8 cellular contexts compared by ENCODE assay signal in the genomic region with DNA sequence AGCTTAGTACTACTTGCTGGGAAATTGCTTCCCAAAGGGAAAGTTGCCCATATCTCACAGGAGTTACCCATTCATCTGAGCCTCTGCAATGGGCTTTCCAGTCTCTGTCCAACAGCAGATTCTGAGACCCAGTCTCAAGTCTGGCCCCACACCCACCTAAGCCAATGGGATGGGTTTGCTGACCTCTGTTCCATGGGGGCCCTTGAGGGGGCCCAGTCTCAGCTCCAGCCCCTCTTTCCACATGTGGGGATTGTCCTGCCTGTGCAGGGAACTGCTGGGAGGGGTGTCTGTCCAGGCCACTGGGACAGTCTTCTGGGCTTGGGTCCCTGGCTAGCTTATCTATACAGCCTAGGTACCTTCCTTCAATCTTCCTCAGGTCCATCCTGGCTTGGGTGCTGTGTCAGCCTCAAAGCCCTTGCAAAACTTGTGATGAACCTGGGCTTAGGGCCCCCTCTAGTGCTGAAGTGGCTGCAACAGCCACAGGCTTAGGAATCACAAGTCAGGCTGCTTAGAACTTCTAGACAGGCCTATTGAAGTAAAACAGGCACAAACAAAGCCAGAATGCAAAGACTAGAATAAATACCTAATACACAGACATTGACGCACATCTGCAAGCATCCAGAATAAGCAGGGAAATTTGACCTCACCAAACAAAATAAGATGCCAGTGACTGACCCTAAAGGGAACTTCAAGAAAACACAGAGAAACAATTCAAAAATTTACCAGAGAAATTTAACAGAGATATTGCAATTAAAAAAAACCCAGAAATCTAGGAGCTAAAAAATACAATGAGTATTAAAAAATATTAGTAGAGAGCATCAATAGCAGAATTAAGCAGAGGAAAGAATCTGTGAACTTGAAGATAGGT. TPM values are rescaled to one million over a fixed set of nuclear protein-coding genes. Genes with fewer than 3 reads are reported as not detected.
A peak's percentile ranks its signal among the peaks of the same experiment; 100 is the strongest.
DNase-seq lines count a peak whose midpoint lies in the region; ATAC-seq and TF ChIP-seq lines count a peak whose summit lies in the region.

No MANE protein-coding gene starts in this region.

- H3K79me2 ChIP-seq in DOHH2 (ENCODE audit: control insufficient read depth, low read length) (no peaks in the 10 kb centered on the region), PC-9 (ENCODE audit: low read depth) (no peaks in the 10 kb centered on the region)

- H3K4me1 ChIP-seq in DOHH2 (ENCODE audit: control insufficient read depth, low read length) (no peaks in the 10 kb centered on the region), PC-9 (replicated peaks; ENCODE audit: insufficient read depth) (no peaks in the 10 kb centered on the region)

- DNase-seq in HT1080 (ENCODE audit: low read depth) (peak; percentile 67), PC-9 (peak; percentile 65 to 70), activated T-helper 1 cell treated with Interleukin-2 at 50 U/mL for 16 hours (ENCODE audit: low read depth) (peak; percentile 23), foreskin fibroblast (peak; percentile 77 to 92), pons (ENCODE audit: low spot score) (peak; percentile 61), DMS79 (lab: John Stamatoyannopoulos, UW) (no peak)

- no peak overlapping the region for H2AFZ ChIP-seq in PC-9

- POLR2A ChIA-PET in PC-9 (lab: Charles Lee; ENCODE audit: unreplicated experiment), result interaction anchor here (0.6 kb wide), 1 partner anchor 1968 kb away, joined by 20 read pairs; a partner anchor contains a TSS

- H3K4me2 ChIP-seq in DOHH2 (ENCODE audit: low read length), result no peak overlapping the region
- H3K4me2 ChIP-seq in PC-9, result no peak overlapping the region

- no peaks in the 10 kb centered on the region for H3K36me3 ChIP-seq in DOHH2 (ENCODE audit: control insufficient read depth, low read length)
- H3K36me3 ChIP-seq in PC-9 (ENCODE audit: low read depth), result no peaks in the 10 kb centered on the region

- no peaks in the 10 kb centered on the region for H3F3A ChIP-seq in DOHH2 (ENCODE audit: control insufficient read depth, insufficient read depth)
- H3F3A ChIP-seq in PC-9 (ENCODE audit: insufficient read depth, low read depth), result no peaks in the 10 kb centered on the region

- no TSS peak for BruUV-seq in PC-9 (replicated peaks; lab: Mats Ljungman, UMichigan)

- H3K4me3 ChIP-seq in DOHH2 (ENCODE audit: low read length) (no peak overlapping the region), PC-9 (no peak overlapping the region), foreskin fibroblast (ENCODE audit: low read depth in 1 of 2, low read length in 2 of 2) (no peak overlapping the region)

- H3K27ac ChIP-seq in DOHH2 (ENCODE audit: low read depth, low read length), result no peak overlapping the region
- no peak overlapping the region for H3K27ac ChIP-seq in PC-9

- H4K20me1 ChIP-seq in DOHH2 (ENCODE audit: control insufficient read depth, insufficient read depth, low read depth, low read length) (no peaks in the 10 kb centered on the region), PC-9 (ENCODE audit: insufficient read depth) (no peaks in the 10 kb centered on the region)

- intact Hi-C loops in PC-9 (cut with micrococcal nuclease; ENCODE audit: unreplicated experiment), result loop anchor here (1.0 to 5.0 kb wide), 4 partner anchors 248 to 508 kb away; a partner anchor contains a TSS

- ATAC-seq in GM21447 (IDR thresholded peaks at IDR 0.05; ENCODE audit: unreplicated experiment), result peak; percentile 97

- CTCF ChIA-PET in PC-9 (lab: Charles Lee), result interaction anchor here (0.5 to 0.7 kb wide), 2 partner anchors 12 to 150 kb away, joined by 3 to 6 read pairs; a partner anchor contains a TSS

- TF ChIP-seq CTCF in DOHH2 (IDR thresholded peaks at IDR 0.05; ENCODE audit: low read depth, low read length, poor library complexity, severe bottlenecking) (peak; percentile 81), PC-9 (conservative IDR thresholded peaks at IDR 0.05) (peak; percentile 87), foreskin fibroblast (IDR thresholded peaks at IDR 0.05; ENCODE audit: low read depth, low read length) (peak; percentile 97)

- H3K27me3 ChIP-seq in DOHH2 (ENCODE audit: control insufficient read depth, low read length) (peaks cover 3% of the 10 kb centered on the region; the same call in 1 of the 2 replicates), PC-9 (ENCODE audit: insufficient read depth, low read depth) (no peaks in the 10 kb centered on the region)

- H3K9me3 ChIP-seq in DOHH2 (ENCODE audit: control insufficient read depth, insufficient read depth, low read length) (0 out of 2 replicates have a peak, but pooled peaks cover 4% of the 10 kb centered on the region), PC-9 (ENCODE audit: insufficient read depth, low read depth) (no peaks in the 10 kb centered on the region)

- H3K9me2 ChIP-seq in DOHH2 (replicated peaks; ENCODE audit: control insufficient read depth, low read length), result no peaks in the 10 kb centered on the region
- no peaks in the 10 kb centered on the region for H3K9me2 ChIP-seq in PC-9 (ENCODE audit: insufficient read depth)

RNA-seq across cellular contexts. Expression of a gene that starts 11.7 kb away (rescaled TPM):
- 13.2 and 15.4 TPM in 2 replicates for total RNA-seq in HT1080 (2014; rRNA removed; shearing (Covaris generic))
- polyA plus RNA-seq in HT1080 (2015; cell fraction: cytosol; rRNA removed), result 35.1 and 41.2 TPM in 2 replicates
- 31.9 and 37.9 TPM in 2 replicates for polyA plus RNA-seq in HT1080 (2015; cell fraction: nucleus; rRNA removed)
- total RNA-seq in PC-9 (2021), result 33.5 and 55.0 TPM in 2 replicates

RNA-seq across cellular contexts. Expression of a gene that starts 33.1 kb away (rescaled TPM):
- total RNA-seq in HT1080 (2014; rRNA removed; shearing (Covaris generic)), result not detected in 2 replicates
- polyA plus RNA-seq in HT1080 (2015; cell fraction: cytosol; rRNA removed), result not detected in 2 replicates
- polyA plus RNA-seq in HT1080 (2015; cell fraction: nucleus; rRNA removed), result not detected in 2 replicates
- not detected in 2 replicates for total RNA-seq in PC-9 (2021)
